ENCODE assay signal across 17 cellular contexts in the genomic region with DNA sequence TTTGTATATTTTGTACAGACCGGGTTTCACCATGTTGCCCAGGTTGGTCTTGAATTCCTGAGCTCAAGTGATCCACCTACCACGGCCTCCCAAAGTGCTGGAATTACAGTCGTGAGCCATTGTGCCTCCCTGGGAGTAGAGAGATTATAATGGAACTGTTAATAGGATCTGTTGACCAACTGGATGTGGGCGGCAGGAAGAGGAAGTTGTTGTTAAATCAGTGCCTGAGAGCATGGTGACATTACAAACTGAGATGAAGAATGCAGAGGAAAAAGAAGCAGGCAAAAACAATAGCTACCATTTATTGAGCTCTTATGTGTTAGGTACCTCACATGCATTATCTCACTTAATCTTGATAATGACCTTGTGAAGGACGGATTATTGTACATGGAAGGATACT.
"Had no signal": no experiment of that assay in that cellular context is flagged by ENCODE, and none has a peak within 500 bp of the region (broad histone marks: within the 10 kb centered on the region; RNA-seq: fewer than 3 reads in every experiment).

No MANE protein-coding gene starts in this region.

- H3K27ac ChIP-seq: gastrocnemius medialis, heart right ventricle, left ventricle myocardium inferior, prostate gland, right atrium auricular region, tibial nerve, uterus had no signal

- H3K27me3 ChIP-seq: gastrocnemius medialis, right atrium auricular region, tibial nerve, uterus had no signal

- H3K4me3 ChIP-seq: gastrocnemius medialis, heart right ventricle, left ventricle myocardium inferior, prostate gland, right atrium auricular region, tibial nerve, uterus had no signal

- H3K4me1 ChIP-seq: gastrocnemius medialis, heart right ventricle, left ventricle myocardium inferior, prostate gland, right atrium auricular region, tibial nerve, uterus had no signal

- H3K9me3 ChIP-seq: gastrocnemius medialis, heart right ventricle, left ventricle myocardium inferior, prostate gland, right atrium auricular region, tibial nerve, uterus had no signal

- H3K36me3 ChIP-seq: gastrocnemius medialis, heart right ventricle, left ventricle myocardium inferior, prostate gland, right atrium auricular region, tibial nerve, uterus had no signal

- DNase-seq: activated CD4-positive, alpha-beta T cell treated with anti-CD3 and anti-CD28 coated beads, Interleukin-2, amount 10 ng/mL, durations not matched to agents 7 days and 5 days; activated CD8-positive, alpha-beta T cell treated with anti-CD3 and anti-CD28 coated beads, Interleukin-2, amount 10 ng/mL, durations not matched to agents 7 days and 5 days; activated naive CD4-positive, alpha-beta T cell treated with Interleukin-2 at 50 U/mL for 16 hours; activated naive CD8-positive, alpha-beta T cell treated with anti-CD3 and anti-CD28 coated beads, Interleukin-2, amount 50 U/mL, for 24 hours; activated T-cell treated with anti-CD3 and anti-CD28 coated beads, Interleukin-2, amount 50 U/mL, for 24 hours; anterior cingulate cortex; caudate nucleus; erythroblast; gastrocnemius medialis; heart right ventricle; immature natural killer cell; kidney glomerular epithelial cell; left ventricle myocardium inferior; uterus had no signal
